23 cellular contexts compared by ENCODE assay signal in genomic region chr1:171984262-171984661, GRCh38.
DNase-seq lines count a peak whose midpoint lies in the region; ATAC-seq, FAIRE-seq and TF ChIP-seq lines count a peak whose summit lies in the region.
"Had no signal": no experiment of that assay in that cellular context is flagged by ENCODE, and none has a peak within 500 bp of the region (broad histone marks: within the 10 kb centered on the region; RNA-seq: fewer than 3 reads in every experiment).

No MANE protein-coding gene starts in this region.

- intact Hi-C loops in kidney (cut with DNase I) (loop anchor here (5.0 to 10.0 kb wide), 2 partner anchors 182 to 339 kb away; no protein-coding TSS in a partner anchor), psoas muscle (cut with DNase I) (loop anchor here (2.0 to 5.0 kb wide), 4 partner anchors 181 to 341 kb away; no protein-coding TSS in a partner anchor), mammary epithelial cell (cut with micrococcal nuclease) (loop anchor here (2.0 kb wide), 1 partner anchor 417 kb away; no protein-coding TSS in a partner anchor)

- H3K27me3 ChIP-seq in Peyer's patch (no peaks in the 10 kb centered on the region), psoas muscle (ENCODE audit: insufficient read depth in 3 of 3, low read length in 2 of 3) (no peaks in the 10 kb centered on the region), mammary epithelial cell (ENCODE audit: insufficient read depth, low read length) (no peaks in the 10 kb centered on the region)
- H3K27me3 ChIP-seq: tibial nerve had no signal

- dilution Hi-C loops in mammary epithelial cell (cut with HindIII; ENCODE audit: low sequenced_read_pairs) = loop anchor here (5.0 kb wide), 1 partner anchor 177 kb away; no protein-coding TSS in a partner anchor

- peak in 3 of 4 donors; percentile 30 to 69 (median 68) for ATAC-seq in psoas muscle
- ATAC-seq in natural killer cell treated with Interleukin-12 subunit alpha and Interleukin-12 subunit beta and Interleukin-15 and Interleukin-18, amount 100 ng/mL, for 72 hours = no peak
- ATAC-seq in GM19023 (IDR thresholded peaks at IDR 0.05; ENCODE audit: unreplicated experiment) = no peak
- ATAC-seq: activated CD8-positive, alpha-beta T cell treated with anti-CD3 and anti-CD28 coated beads for 36 hours; stimulated activated naive CD8-positive, alpha-beta T cell treated with anti-CD3 and anti-CD28 coated beads, Interleukin-15, Interleukin-2, amounts not matched to agents 100 U/mL and 50 U/mL, for 24 hours had no signal

- H3K27ac ChIP-seq in Peyer's patch (no peak overlapping the region), cingulate gyrus (ENCODE audit: low read depth, low read length) (peak overlapping the region; percentile 13), kidney (ENCODE audit: low read depth in 2 of 2, low read length in 2 of 2) (no peak overlapping the region), psoas muscle (no peak overlapping the region), mammary epithelial cell (ENCODE audit: insufficient read depth, low read depth, low read length) (no peak overlapping the region)
- H3K27ac ChIP-seq: parathyroid adenoma, skin epidermis, tibial nerve had no signal

- no peak for FAIRE-seq in kidney (lab: Jason Lieb, UNC)
- FAIRE-seq: colon had no signal

- H3K27me3 Mint-ChIP-seq in natural killer cell treated with Interleukin-12 subunit alpha and Interleukin-12 subunit beta and Interleukin-15 and Interleukin-18, amount 100 ng/mL, for 72 hours = peaks cover 0 to 8% of the 10 kb centered on the region in 2 donors
- H3K27me3 Mint-ChIP-seq: CD4-positive, alpha-beta T cell had no signal

- no peaks in the 10 kb centered on the region for H4K20me1 ChIP-seq in mammary epithelial cell (ENCODE audit: insufficient read depth, low read length)

- no peaks in the 10 kb centered on the region for H3K9me3 Mint-ChIP-seq in natural killer cell treated with Interleukin-12 subunit alpha and Interleukin-12 subunit beta and Interleukin-15 and Interleukin-18, amount 100 ng/mL, for 72 hours
- H3K9me3 Mint-ChIP-seq: activated CD8-positive, alpha-beta T cell treated with anti-CD3 and anti-CD28 coated beads for 36 hours; CD4-positive, alpha-beta T cell; GM23338 had no signal

- 30 to 37% (median 36%) methylated on average over 7 of the region's 7 CpGs for WGBS in psoas muscle, 3 donors
- WGBS in mammary epithelial cell (ENCODE audit: low coverage, missing lambda C conversion rate) = 67% methylated on average over 4 of the region's 7 CpGs

- TF ChIP-seq CTCF in Peyer's patch (IDR thresholded peaks at IDR 0.05) = no peak
- TF ChIP-seq CTCF in kidney (IDR thresholded peaks at IDR 0.05; ENCODE audit: borderline replicate concordance, extremely low read depth, insufficient read depth) = no peak
- TF ChIP-seq CTCF in psoas muscle (IDR thresholded peaks at IDR 0.05) = no peak
- no peak for TF ChIP-seq CTCF in mammary epithelial cell (conservative IDR thresholded peaks at IDR 0.05 in 1 of 2, IDR thresholded peaks at IDR 0.05 in 1 of 2; ENCODE audit: extremely low read depth in 1 of 2, insufficient read depth in 1 of 2, low read depth in 1 of 2, low read length in 2 of 2)

- no peak for TF ChIP-seq POLR2A in Peyer's patch (IDR thresholded peaks at IDR 0.05)

- H3K27ac Mint-ChIP-seq in natural killer cell treated with Interleukin-12 subunit alpha and Interleukin-12 subunit beta and Interleukin-15 and Interleukin-18, amount 100 ng/mL, for 72 hours = no peak overlapping the region
- H3K27ac Mint-ChIP-seq: activated CD8-positive, alpha-beta T cell treated with anti-CD3 and anti-CD28 coated beads for 36 hours; CD4-positive, alpha-beta T cell; GM23338; naive thymus-derived CD4-positive, alpha-beta T cell had no signal

- peak in 2 of 3 donors; percentile 50 to 66 for DNase-seq in Peyer's patch
- DNase-seq in kidney = peak; percentile 63
- peak; percentile 14 to 53 for DNase-seq in psoas muscle
- DNase-seq in natural killer cell treated with Interleukin-12 subunit alpha and Interleukin-12 subunit beta and Interleukin-15 and Interleukin-18, amount 100 ng/mL, for 72 hours (ENCODE audit: low spot score) = no peak
- no peak for DNase-seq in effector CD4-positive, alpha-beta T cell
- DNase-seq in mammary epithelial cell = no peak
- DNase-seq: activated CD8-positive, alpha-beta T cell treated with anti-CD3 and anti-CD28 coated beads for 36 hours; activated naive CD4-positive, alpha-beta T cell treated with Interleukin-2 at 50 U/mL for 16 hours; activated T-cell treated with anti-CD3 and anti-CD28 coated beads, Interleukin-2, amount 50 U/mL, for 1 hour; CD4-positive, alpha-beta T cell; NCI-H187 treated with DMSO at 0.1 percent for 48 hours; NK-92 treated with Interleukin-12 subunit alpha and Interleukin-12 subunit beta, amount 100 ng/mL, for 24 hours; stimulated activated CD4-positive, alpha-beta T cell treated with anti-CD3 and anti-CD28 coated beads, Interleukin-2, amount 100 ng/mL, for 48 hours; stimulated activated naive CD8-positive, alpha-beta T cell treated with anti-CD3 and anti-CD28 coated beads, Interleukin-15, Interleukin-2, amounts not matched to agents 100 U/mL and 50 U/mL, for 24 hours; T-helper 9 cell had no signal

- no peak overlapping the region for H3K4me3 ChIP-seq in Peyer's patch
- no peak overlapping the region for H3K4me3 ChIP-seq in kidney (ENCODE audit: low read length in 2 of 2)
- H3K4me3 ChIP-seq in psoas muscle = no peak overlapping the region
- no peak overlapping the region for H3K4me3 ChIP-seq in mammary epithelial cell (replicated peaks in 1 of 3; ENCODE audit: insufficient read depth in 1 of 3, low read depth in 2 of 3, low read length in 3 of 3)
- H3K4me3 ChIP-seq: GM23338, skin epidermis, tibial nerve had no signal

- BruUV-seq in mammary epithelial cell (replicated peaks; lab: Mats Ljungman, UMichigan) = no TSS peak

- no peaks in the 10 kb centered on the region for H3K79me2 ChIP-seq in mammary epithelial cell (ENCODE audit: insufficient read depth, low read length)
- H3K79me2 ChIP-seq: parathyroid adenoma had no signal

- H3K9ac ChIP-seq in kidney (ENCODE audit: low read length in 2 of 2) = no peak overlapping the region
- H3K9ac ChIP-seq in mammary epithelial cell (ENCODE audit: insufficient read depth, low read length) = no peak overlapping the region
- H3K9ac ChIP-seq: parathyroid adenoma had no signal

- no peak overlapping the region for H2AFZ ChIP-seq in mammary epithelial cell (ENCODE audit: low read depth, low read length)
- H2AFZ ChIP-seq: GM23338, parathyroid adenoma had no signal

- H3K36me3 ChIP-seq in Peyer's patch = no peaks in the 10 kb centered on the region
- H3K36me3 ChIP-seq in kidney (ENCODE audit: control insufficient read depth in 1 of 2, insufficient read depth in 2 of 2, low read length in 2 of 2) = no peaks in the 10 kb centered on the region
- H3K36me3 ChIP-seq in psoas muscle (ENCODE audit: insufficient read depth in 1 of 2, low read depth in 1 of 2) = no peaks in the 10 kb centered on the region
- H3K36me3 ChIP-seq in mammary epithelial cell (ENCODE audit: insufficient read depth, low read length) = no peaks in the 10 kb centered on the region
- H3K36me3 ChIP-seq: tibial nerve had no signal

- in situ Hi-C loops in mammary epithelial cell (cut with MboI; ENCODE audit: low sequenced_read_pairs in 2 of 2) = loop anchor here (5.0 to 25.0 kb wide), 5 partner anchors 177 to 428 kb away; partner anchors contain the start of gene C1orf105 (in 1 of the 2)

- CTCF ChIA-PET in mammary epithelial cell (lab: Charles Lee; ENCODE audit: low non-redundant PET) = interaction anchor here (0.7 to 1.1 kb wide), 3 partner anchors 182 to 340 kb away, joined by 4 to 10 read pairs (median 7); no protein-coding TSS in a partner anchor

- H3K9me3 ChIP-seq in Peyer's patch (no peaks in the 10 kb centered on the region), kidney (ENCODE audit: control insufficient read depth in 1 of 2, low read length in 2 of 2) (no peaks in the 10 kb centered on the region), psoas muscle (no peaks in the 10 kb centered on the region), mammary epithelial cell (replicated peaks; ENCODE audit: insufficient read depth, low read length) (no peaks in the 10 kb centered on the region)
- H3K9me3 ChIP-seq: tibial nerve had no signal

- H3K4me3 Mint-ChIP-seq in natural killer cell treated with Interleukin-12 subunit alpha and Interleukin-12 subunit beta and Interleukin-15 and Interleukin-18, amount 100 ng/mL, for 72 hours = no peak overlapping the region
- H3K4me3 Mint-ChIP-seq: activated CD8-positive, alpha-beta T cell treated with anti-CD3 and anti-CD28 coated beads for 36 hours; CD4-positive, alpha-beta T cell; GM23338; naive thymus-derived CD4-positive, alpha-beta T cell had no signal

- no peaks in the 10 kb centered on the region for H3K36me3 Mint-ChIP-seq in natural killer cell treated with Interleukin-12 subunit alpha and Interleukin-12 subunit beta and Interleukin-15 and Interleukin-18, amount 100 ng/mL, for 72 hours
- H3K36me3 Mint-ChIP-seq: naive thymus-derived CD4-positive, alpha-beta T cell had no signal

- no peak overlapping the region for H3K4me2 ChIP-seq in mammary epithelial cell (ENCODE audit: insufficient read depth, low read depth, low read length)
- H3K4me2 ChIP-seq: GM23338 had no signal

- peaks cover 0 to 3% of the 10 kb centered on the region in 2 donors for H3K4me1 Mint-ChIP-seq in natural killer cell treated with Interleukin-12 subunit alpha and Interleukin-12 subunit beta and Interleukin-15 and Interleukin-18, amount 100 ng/mL, for 72 hours (ENCODE audit: low read depth in 2 of 2)

- H3K4me1 ChIP-seq in Peyer's patch (no peaks in the 10 kb centered on the region), kidney (ENCODE audit: control insufficient read depth in 1 of 2, insufficient read depth in 1 of 2, low read depth in 1 of 2, low read length in 2 of 2) (no peaks in the 10 kb centered on the region), psoas muscle (peaks cover 6% of the 10 kb centered on the region), mammary epithelial cell (ENCODE audit: insufficient read depth, low read length) (no peaks in the 10 kb centered on the region)
- H3K4me1 ChIP-seq: parathyroid adenoma had no signal

Comparison
In these comparisons a context has a peak if more than half of its experiments do, and no peak if none do; other contexts are left out.
1. DNase-seq: peak in Peyer's patch (2 of 3), kidney (single experiment) and psoas muscle (2 of 2); none in natural killer cell treated with Interleukin-12 subunit alpha and Interleukin-12 subunit beta and Interleukin-15 and Interleukin-18, amount 100 ng/mL, for 72 hours (single experiment), effector CD4-positive, alpha-beta T cell (single experiment) and mammary epithelial cell (single experiment).
2. ATAC-seq: peak in psoas muscle (3 of 4); none in natural killer cell treated with Interleukin-12 subunit alpha and Interleukin-12 subunit beta and Interleukin-15 and Interleukin-18, amount 100 ng/mL, for 72 hours (0 of 2) and GM19023 (single experiment).